6 cellular contexts compared by ENCODE assay signal in genomic region chr4:136858911-136859310, GRCh38.
"Had no signal": no experiment of that assay in that cellular context is flagged by ENCODE, and none has a peak within 500 bp of the region (broad histone marks: within the 10 kb centered on the region; RNA-seq: fewer than 3 reads in every experiment).

No MANE protein-coding gene starts in this region.

- H3K36me3 ChIP-seq: HAP-1 had no signal

- H3K4me3 ChIP-seq: GM23248, HAP-1, K562 had no signal

- DNase-seq: GOT3, H7, IMR-90 had no signal

- H3K9me3 ChIP-seq: HAP-1 had no signal

- H3K27ac ChIP-seq: GM23248 had no signal
